25 cellular contexts compared by ENCODE assay signal in genomic region chr7:68697821-68698280, GRCh38.
DNase-seq lines count a peak whose midpoint lies in the region; ATAC-seq and TF ChIP-seq lines count a peak whose summit lies in the region.
"Had no signal": no experiment of that assay in that cellular context is flagged by ENCODE, and none has a peak within 500 bp of the region (broad histone marks: within the 10 kb centered on the region; RNA-seq: fewer than 3 reads in every experiment).

No MANE protein-coding gene starts in this region.

- no peaks in the 10 kb centered on the region for H3K4me1 ChIP-seq in lung (ENCODE audit: control insufficient read depth in 2 of 2, insufficient read depth in 2 of 2, low read length in 2 of 2)
- H3K4me1 ChIP-seq: heart left ventricle, prostate gland had no signal

- no peaks in the 10 kb centered on the region for H3K27me3 Mint-ChIP-seq in activated naive CD8-positive, alpha-beta T cell treated with anti-CD3 and anti-CD28 coated beads, Interleukin-2, amount 50 U/mL, for 24 hours

- ATAC-seq in lung (ENCODE audit: insufficient read depth, low FRiP score) (no peak), GM21515 (IDR thresholded peaks at IDR 0.05; ENCODE audit: unreplicated experiment) (no peak)
- no peak for ATAC-seq in activated naive CD8-positive, alpha-beta T cell treated with anti-CD3 and anti-CD28 coated beads, Interleukin-2, amount 50 U/mL, for 24 hours
- ATAC-seq: heart left ventricle had no signal

- no peak overlapping the region for H3K27ac Mint-ChIP-seq in activated naive CD8-positive, alpha-beta T cell treated with anti-CD3 and anti-CD28 coated beads, Interleukin-2, amount 50 U/mL, for 24 hours
- H3K27ac Mint-ChIP-seq: activated naive CD4-positive, alpha-beta T cell treated with anti-CD3 and anti-CD28 coated beads for 36 hours had no signal

- H3K9me3 Mint-ChIP-seq in activated naive CD8-positive, alpha-beta T cell treated with anti-CD3 and anti-CD28 coated beads, Interleukin-2, amount 50 U/mL, for 24 hours, result peaks cover 18% of the 10 kb centered on the region

- no peaks in the 10 kb centered on the region for H3K36me3 Mint-ChIP-seq in activated naive CD8-positive, alpha-beta T cell treated with anti-CD3 and anti-CD28 coated beads, Interleukin-2, amount 50 U/mL, for 24 hours (ENCODE audit: low read depth)

- no peaks in the 10 kb centered on the region for H3K4me1 Mint-ChIP-seq in activated naive CD8-positive, alpha-beta T cell treated with anti-CD3 and anti-CD28 coated beads, Interleukin-2, amount 50 U/mL, for 24 hours

- H3K9me3 ChIP-seq in lung (ENCODE audit: control insufficient read depth in 2 of 2, insufficient read depth in 1 of 2, low read length in 1 of 2), result peaks cover 0 to 3% of the 10 kb centered on the region in 2 donors
- H3K9me3 ChIP-seq: prostate gland had no signal

- 55 to 67% methylated on average over 6 of the region's 6 CpGs for WGBS in lung, 2 donors

- DNase-seq in AG08395 (ENCODE audit: low spot score), result peak; percentile 29
- peak; percentile 93 for DNase-seq in NCI-H1694 (lab: John Stamatoyannopoulos, UW)
- DNase-seq in astrocyte of the hippocampus (ENCODE audit: low read depth, low spot score), result peak; percentile 43
- DNase-seq in lung (ENCODE audit: low spot score), result no peak
- no peak for DNase-seq in SIG-M5 (lab: John Stamatoyannopoulos, UW)
- no peak for DNase-seq in activated gamma-delta T cell (lab: John Stamatoyannopoulos, UW)
- DNase-seq in activated naive CD8-positive, alpha-beta T cell treated with anti-CD3 and anti-CD28 coated beads, Interleukin-2, amount 50 U/mL, for 24 hours, result no peak
- DNase-seq: activated CD4-positive, alpha-beta T cell treated with anti-CD3 and anti-CD28 coated beads for 48 hours; activated naive CD4-positive, alpha-beta T cell treated with anti-CD3 and anti-CD28 coated beads for 36 hours; activated T-cell treated with anti-CD3 and anti-CD28 coated beads, Interleukin-2, amount 50 U/mL, for 48 hours; Calu3; dorsolateral prefrontal cortex; EL; GM23248; heart left ventricle; KG1; mammary epithelial cell; MM.1S; NCI-H1417 treated with DMSO at 0.1 percent for 48 hours; NCI-H510A treated with DMSO at 0.1 percent for 48 hours; stimulated activated CD4-positive, alpha-beta T cell treated with anti-CD3 and anti-CD28 coated beads, Interleukin-1b, Interleukin-23, amount 100 ng/mL, for 48 hours had no signal

- no peak overlapping the region for H3K4me3 Mint-ChIP-seq in activated naive CD8-positive, alpha-beta T cell treated with anti-CD3 and anti-CD28 coated beads, Interleukin-2, amount 50 U/mL, for 24 hours
- H3K4me3 Mint-ChIP-seq: activated naive CD4-positive, alpha-beta T cell treated with anti-CD3 and anti-CD28 coated beads for 36 hours had no signal

- no peaks in the 10 kb centered on the region for H3K36me3 ChIP-seq in lung (ENCODE audit: control insufficient read depth in 2 of 2, insufficient read depth in 2 of 2, low read length in 2 of 2)
- H3K36me3 ChIP-seq: heart left ventricle, prostate gland had no signal

- no peaks in the 10 kb centered on the region for H3K27me3 ChIP-seq in lung (ENCODE audit: control insufficient read depth, insufficient read depth)
- H3K27me3 ChIP-seq: heart left ventricle had no signal

- peak overlapping the region; percentile 8 for H3K4me3 ChIP-seq in lung
- H3K4me3 ChIP-seq: dorsolateral prefrontal cortex, GM23248, heart left ventricle, prostate gland, skin epidermis had no signal

- TF ChIP-seq CTCF in lung (IDR thresholded peaks at IDR 0.05; ENCODE audit: control extremely low read depth, extremely low read depth), result no peak

- H3K27ac ChIP-seq in lung (ENCODE audit: low read depth in 1 of 2, low read length in 1 of 2), result no peak overlapping the region
- H3K27ac ChIP-seq: C4-2B, dorsolateral prefrontal cortex, GM23248, heart left ventricle, prostate gland, skin epidermis had no signal

Comparison
In these comparisons a context has a peak if more than half of its experiments do, and no peak if none do; other contexts are left out.
1. DNase-seq: peak in AG08395 (single experiment), NCI-H1694 (single experiment) and astrocyte of the hippocampus (single experiment); none in lung (single experiment), SIG-M5 (single experiment), activated gamma-delta T cell (single experiment) and activated naive CD8-positive, alpha-beta T cell treated with anti-CD3 and anti-CD28 coated beads, Interleukin-2, amount 50 U/mL, for 24 hours (single experiment).